Comparison of ENCODE assay signal across 1 cellular context in genomic region chr10:44962870-44963738, GRCh38.
TF ChIP-seq lines count a peak whose summit lies in the region.

No MANE protein-coding gene starts in this region.

TF ChIP-seq in HepG2, 621 proteins besides CTCF, POLR2A, EP300 and RAD21 (continued from another document):
- TF ChIP-seq U2AF1 (optimal IDR thresholded peaks at IDR 0.05; ENCODE audit: low read depth, low read length), result peak; percentile 7
- TF ChIP-seq JARID2 (CRISPR knock-in tag; IDR thresholded peaks at IDR 0.05; ENCODE audit: insufficient replicate concordance), result no peak
- TF ChIP-seq ZBTB7A (CRISPR knock-in tag; IDR thresholded peaks at IDR 0.05), result no peak
- 0 out of 2 replicates have a peak, but pooled peaks have one; percentile 53 for TF ChIP-seq DNMT1 (CRISPR knock-in tag; IDR thresholded peaks at IDR 0.05)
- 0 out of 2 replicates have a peak, but pooled peaks have one; percentile 30 for TF ChIP-seq ZFX (CRISPR knock-in tag; IDR thresholded peaks at IDR 0.05; ENCODE audit: low read depth)
- TF ChIP-seq TFAP4 (IDR thresholded peaks at IDR 0.05; ENCODE audit: borderline replicate concordance, low read depth), result peak; percentile 66; the same call in 1 of the 2 replicates
- no peak for TF ChIP-seq REXO4 (CRISPR knock-in tag; IDR thresholded peaks at IDR 0.05; ENCODE audit: borderline replicate concordance)
- TF ChIP-seq ZNF207 (IDR thresholded peaks at IDR 0.05; ENCODE audit: borderline replicate concordance), result no peak
- no peak for TF ChIP-seq ZNF616 (CRISPR knock-in tag; IDR thresholded peaks at IDR 0.05; ENCODE audit: low read depth)
- no peak for TF ChIP-seq RFX1 (IDR thresholded peaks at IDR 0.05)
- TF ChIP-seq TOE1 (CRISPR knock-in tag; IDR thresholded peaks at IDR 0.05), result no peak
- no peak for TF ChIP-seq GLI4 (CRISPR knock-in tag; IDR thresholded peaks at IDR 0.05; ENCODE audit: borderline replicate concordance)
- TF ChIP-seq PHF20 (CRISPR knock-in tag; IDR thresholded peaks at IDR 0.05), result no peak
- no peak for TF ChIP-seq PCBP1 (IDR thresholded peaks at IDR 0.05; ENCODE audit: borderline replicate concordance, low read depth, low read length)
- no peak for TF ChIP-seq TCF7L2 (IDR thresholded peaks at IDR 0.05; ENCODE audit: low read depth, low read length)
- no peak for TF ChIP-seq PAWR (CRISPR knock-in tag; IDR thresholded peaks at IDR 0.05; ENCODE audit: borderline replicate concordance)
- TF ChIP-seq MYC (CRISPR knock-in tag; IDR thresholded peaks at IDR 0.05; ENCODE audit: borderline replicate concordance), result 0 out of 2 replicates have a peak, but pooled peaks have one; percentile 28
TF ChIP-seq in HepG2: peak in this region for 18.
